25 cellular contexts compared by ENCODE assay signal in the genomic region with DNA sequence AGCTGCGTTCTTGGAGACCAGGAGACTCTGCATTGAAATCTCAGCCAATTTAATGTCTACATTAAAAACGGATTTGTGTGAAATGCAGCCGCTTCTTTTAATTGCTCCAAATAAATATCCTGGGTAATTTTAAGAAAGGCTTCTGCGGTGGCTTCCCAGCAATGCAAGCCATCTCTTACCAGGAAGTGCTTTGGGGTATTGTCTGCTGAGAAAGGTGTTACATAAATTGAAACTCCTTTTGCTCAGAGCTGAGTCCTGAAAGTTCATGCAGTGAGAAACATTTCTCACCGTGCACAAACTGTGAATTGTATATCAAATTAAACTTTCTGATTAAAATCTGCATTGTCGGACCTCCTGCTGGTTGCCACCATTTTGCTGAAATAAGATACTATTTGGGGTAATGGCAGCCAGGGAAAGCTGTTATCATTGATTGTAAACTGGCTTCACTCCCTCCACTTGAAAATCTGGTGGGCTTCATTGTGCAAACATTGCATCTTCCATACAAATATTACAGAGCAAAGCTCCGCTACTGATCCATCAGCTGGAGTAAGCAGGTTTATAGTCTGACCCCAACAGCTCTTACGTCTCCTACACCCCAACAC. TPM values are rescaled to one million over a fixed set of nuclear protein-coding genes. Genes with fewer than 3 reads are reported as not detected.
DNase-seq lines count a peak whose midpoint lies in the region; ATAC-seq and TF ChIP-seq lines count a peak whose summit lies in the region.
"Had no signal": no experiment of that assay in that cellular context is flagged by ENCODE, and none has a peak within 500 bp of the region (broad histone marks: within the 10 kb centered on the region; RNA-seq: fewer than 3 reads in every experiment).

No MANE protein-coding gene starts in this region.

- H3K27me3 Mint-ChIP-seq in stimulated activated naive CD8-positive, alpha-beta T cell treated with anti-CD3 and anti-CD28 coated beads, Interleukin-15, amount 100 ng/mL, for 72 hours: peaks cover 73% of the 10 kb centered on the region
- H3K27me3 Mint-ChIP-seq in activated CD8-positive, alpha-beta T cell treated with anti-CD3 and anti-CD28 coated beads for 36 hours: peaks cover 36% of the 10 kb centered on the region

- H3K27ac Mint-ChIP-seq in stimulated activated naive CD8-positive, alpha-beta T cell treated with anti-CD3 and anti-CD28 coated beads, Interleukin-15, amount 100 ng/mL, for 72 hours: no peak overlapping the region
- no peak overlapping the region for H3K27ac Mint-ChIP-seq in activated CD8-positive, alpha-beta T cell treated with anti-CD3 and anti-CD28 coated beads for 36 hours

- ATAC-seq in stimulated activated naive CD8-positive, alpha-beta T cell treated with anti-CD3 and anti-CD28 coated beads, Interleukin-15, amount 100 ng/mL, for 72 hours: peak; percentile 53
- ATAC-seq in stimulated activated naive CD8-positive, alpha-beta T cell treated with anti-CD3 and anti-CD28 coated beads, Interleukin-15, Interleukin-2, amounts not matched to agents 100 U/mL and 50 U/mL, for 24 hours: no peak
- peak; percentile 65 for ATAC-seq in activated CD8-positive, alpha-beta T cell treated with anti-CD3 and anti-CD28 coated beads for 36 hours
- no peak for ATAC-seq in HG03432 (IDR thresholded peaks at IDR 0.05; ENCODE audit: unreplicated experiment)
- ATAC-seq: naive thymus-derived CD4-positive, alpha-beta T cell; right cardiac atrium had no signal

- H3K9me3 Mint-ChIP-seq in stimulated activated naive CD8-positive, alpha-beta T cell treated with anti-CD3 and anti-CD28 coated beads, Interleukin-15, amount 100 ng/mL, for 72 hours: no peaks in the 10 kb centered on the region
- H3K9me3 Mint-ChIP-seq in activated CD8-positive, alpha-beta T cell treated with anti-CD3 and anti-CD28 coated beads for 36 hours: no peaks in the 10 kb centered on the region

- POLR2A ChIA-PET in activated CD8-positive, alpha-beta T cell treated with anti-CD3 and anti-CD28 coated beads for 36 hours (lab: Charles Lee): no interaction called here

- CTCF ChIA-PET in activated CD8-positive, alpha-beta T cell treated with anti-CD3 and anti-CD28 coated beads for 36 hours (lab: Charles Lee): interaction anchor here (1.2 to 5.6 kb wide), 4 partner anchors 12 to 603 kb away, joined by 3 to 59 read pairs (median 4); no protein-coding TSS in a partner anchor

- no peak for TF ChIP-seq CTCF in activated CD8-positive, alpha-beta T cell treated with anti-CD3 and anti-CD28 coated beads for 36 hours (IDR thresholded peaks at IDR 0.05)

- DNase-seq in NCI-H2107 treated with DMSO at 0.1 percent for 48 hours (lab: John Stamatoyannopoulos, UW; ENCODE audit: unreplicated experiment): peak; percentile 74
- DNase-seq in NCI-H2107 (lab: John Stamatoyannopoulos, UW): no peak
- DNase-seq in stimulated activated naive CD8-positive, alpha-beta T cell treated with anti-CD3 and anti-CD28 coated beads, Interleukin-15, amount 100 ng/mL, for 72 hours: no peak
- no peak for DNase-seq in stimulated activated naive CD8-positive, alpha-beta T cell treated with anti-CD3 and anti-CD28 coated beads, Interleukin-15, Interleukin-2, amounts not matched to agents 100 U/mL and 50 U/mL, for 24 hours
- peak; percentile 39 for DNase-seq in activated CD8-positive, alpha-beta T cell treated with anti-CD3 and anti-CD28 coated beads for 36 hours
- DNase-seq in NCI-H1694 treated with DMSO at 0.1 percent for 48 hours (lab: John Stamatoyannopoulos, UW): no peak
- no peak for DNase-seq in activated CD8-positive, alpha-beta memory T cell treated with anti-CD3 and anti-CD28 coated beads, Interleukin-2, amount 50 U/mL, for 48 hours
- DNase-seq: 8988T; AML-193; COR-L47; DND-41; naive thymus-derived CD4-positive, alpha-beta T cell; NCI-H1417 treated with DMSO at 0.1 percent for 48 hours; ovary; right cardiac atrium; SK-N-SH; stimulated activated CD8-positive, alpha-beta memory T cell treated with anti-CD3 and anti-CD28 coated beads, Interleukin-4, amount 100 ng/mL, for 48 hours; substantia nigra; T1000 had no signal

- intact Hi-C loops in activated CD8-positive, alpha-beta T cell treated with anti-CD3 and anti-CD28 coated beads for 36 hours (cut with micrococcal nuclease): loop anchor here (5.0 to 10.0 kb wide), 2 partner anchors 255 to 603 kb away; no protein-coding TSS in a partner anchor

- H3K4me1 Mint-ChIP-seq in stimulated activated naive CD8-positive, alpha-beta T cell treated with anti-CD3 and anti-CD28 coated beads, Interleukin-15, amount 100 ng/mL, for 72 hours: peaks cover 23% of the 10 kb centered on the region
- H3K4me1 Mint-ChIP-seq in activated CD8-positive, alpha-beta T cell treated with anti-CD3 and anti-CD28 coated beads for 36 hours (ENCODE audit: low read depth): peaks cover 17% of the 10 kb centered on the region

- peak overlapping the region in 1 of 2 donors; percentile 3 for H3K4me3 Mint-ChIP-seq in stimulated activated naive CD8-positive, alpha-beta T cell treated with anti-CD3 and anti-CD28 coated beads, Interleukin-15, amount 100 ng/mL, for 72 hours
- H3K4me3 Mint-ChIP-seq in activated CD8-positive, alpha-beta T cell treated with anti-CD3 and anti-CD28 coated beads for 36 hours: no peak overlapping the region
- H3K4me3 Mint-ChIP-seq: brain had no signal

- no peaks in the 10 kb centered on the region for H3K36me3 Mint-ChIP-seq in activated CD8-positive, alpha-beta T cell treated with anti-CD3 and anti-CD28 coated beads for 36 hours (ENCODE audit: low read depth)
- H3K36me3 Mint-ChIP-seq: brain had no signal

RNA-seq across cellular contexts. Expression of gene ZIC5, which starts 59.5 kb away (rescaled TPM):
- total RNA-seq in activated CD8-positive, alpha-beta T cell treated with anti-CD3 and anti-CD28 coated beads for 36 hours: not detected
- total RNA-seq: fibroblast of lung; glomerular endothelial cell; mesenteric fat pad; naive thymus-derived CD4-positive, alpha-beta T cell; right cardiac atrium; ureter had no signal

Comparison
In these comparisons a context has a peak if more than half of its experiments do, and no peak if none do; other contexts are left out.
1. DNase-seq: peak in NCI-H2107 treated with DMSO at 0.1 percent for 48 hours (single experiment) and activated CD8-positive, alpha-beta T cell treated with anti-CD3 and anti-CD28 coated beads for 36 hours (single experiment); none in NCI-H2107 (single experiment), stimulated activated naive CD8-positive, alpha-beta T cell treated with anti-CD3 and anti-CD28 coated beads, Interleukin-15, amount 100 ng/mL, for 72 hours (0 of 2), stimulated activated naive CD8-positive, alpha-beta T cell treated with anti-CD3 and anti-CD28 coated beads, Interleukin-15, Interleukin-2, amounts not matched to agents 100 U/mL and 50 U/mL, for 24 hours (single experiment), NCI-H1694 treated with DMSO at 0.1 percent for 48 hours (single experiment) and activated CD8-positive, alpha-beta memory T cell treated with anti-CD3 and anti-CD28 coated beads, Interleukin-2, amount 50 U/mL, for 48 hours (single experiment).
2. ATAC-seq: peak in stimulated activated naive CD8-positive, alpha-beta T cell treated with anti-CD3 and anti-CD28 coated beads, Interleukin-15, amount 100 ng/mL, for 72 hours (single experiment) and activated CD8-positive, alpha-beta T cell treated with anti-CD3 and anti-CD28 coated beads for 36 hours (single experiment); none in stimulated activated naive CD8-positive, alpha-beta T cell treated with anti-CD3 and anti-CD28 coated beads, Interleukin-15, Interleukin-2, amounts not matched to agents 100 U/mL and 50 U/mL, for 24 hours (single experiment) and HG03432 (single experiment).